Comparison of ENCODE assay signal across 1 cellular context in the genomic region with DNA sequence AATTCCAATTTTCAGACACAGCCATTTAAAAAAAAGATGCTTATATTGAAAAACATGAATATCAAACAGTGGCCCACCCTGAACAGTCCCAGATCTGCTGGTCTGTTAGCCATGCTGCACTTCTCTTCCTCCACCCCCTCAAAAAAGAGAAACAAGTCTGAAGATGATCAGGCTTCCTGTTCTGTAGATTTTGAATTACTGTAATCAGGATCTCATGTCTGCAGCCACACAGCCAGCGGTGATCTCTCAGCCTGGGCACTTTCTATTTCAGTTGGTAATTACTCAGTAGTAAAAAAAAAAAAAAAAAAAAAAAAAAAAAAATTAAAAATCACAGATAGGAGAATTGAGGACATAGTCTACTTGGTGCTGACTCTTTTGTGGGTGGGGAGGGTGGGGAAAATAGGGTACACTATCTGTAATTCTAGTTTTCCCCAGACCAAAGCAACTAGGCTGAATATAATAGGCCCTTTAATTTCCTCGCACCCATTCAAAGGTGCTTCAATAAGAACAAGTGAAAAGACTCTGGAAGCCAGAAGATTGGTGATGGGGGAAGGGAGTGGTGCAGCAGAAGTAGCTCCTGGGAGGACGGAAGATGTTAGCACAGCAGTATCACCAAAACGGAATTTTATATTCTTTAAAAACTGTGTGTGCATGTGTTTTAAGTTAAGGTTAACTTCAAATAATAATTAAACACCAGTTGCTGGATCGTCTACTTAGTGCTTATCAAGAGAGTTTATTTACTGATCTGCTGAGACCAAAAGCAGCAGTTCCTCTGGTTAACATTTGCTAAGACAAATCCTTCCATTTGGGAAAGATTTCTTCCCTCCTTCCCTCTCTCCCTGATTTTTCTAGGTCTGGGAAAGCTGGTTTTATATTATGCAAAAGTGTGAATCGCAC.
TF ChIP-seq lines count a peak whose summit lies in the region.

No MANE protein-coding gene starts in this region.

TF ChIP-seq in IMR-90, 13 proteins besides CTCF, POLR2A, EP300 and RAD21:
- TF ChIP-seq BHLHE40 (IDR thresholded peaks at IDR 0.05; ENCODE audit: low read depth, low read length) (no peak), MAFK (IDR thresholded peaks at IDR 0.05; ENCODE audit: low read depth, low read length) (no peak), MXI1 (IDR thresholded peaks at IDR 0.05; ENCODE audit: borderline replicate concordance, low read depth, low read length) (no peak), SMC3 (IDR thresholded peaks at IDR 0.05; ENCODE audit: low read depth, low read length) (no peak), NFE2L2 (IDR thresholded peaks at IDR 0.05; ENCODE audit: low read depth, low read length) (no peak), USF2 (IDR thresholded peaks at IDR 0.05; ENCODE audit: low read depth, low read length) (no peak), MAZ (IDR thresholded peaks at IDR 0.05; ENCODE audit: borderline replicate concordance, low read depth, low read length) (no peak)
